Comparison of ENCODE assay signal across 8 cellular contexts in genomic region chr1:3246251-3246650, GRCh38.
"Had no signal": no experiment of that assay in that cellular context is flagged by ENCODE, and none has a peak within 500 bp of the region (broad histone marks: within the 10 kb centered on the region; RNA-seq: fewer than 3 reads in every experiment).

No MANE protein-coding gene starts in this region.

- ATAC-seq: GM23338, K562 had no signal

- FAIRE-seq: H1, H54, HTR-8/SVneo, K562 had no signal

- H3K4me3 ChIP-seq: K562 had no signal

- DNase-seq: H9, HCEC 1CT, KG1 had no signal

- H2AFZ ChIP-seq: GM23338 had no signal
